Comparison of ENCODE assay signal across 15 cellular contexts in genomic region chr14:94126419-94126677, GRCh38. TPM values are rescaled to one million over a fixed set of nuclear protein-coding genes. Genes with fewer than 3 reads are reported as not detected.
DNase-seq lines count a peak whose midpoint lies in the region; ATAC-seq, FAIRE-seq and TF ChIP-seq lines count a peak whose summit lies in the region.
"Had no signal": no experiment of that assay in that cellular context is flagged by ENCODE, and none has a peak within 500 bp of the region (broad histone marks: within the 10 kb centered on the region; RNA-seq: fewer than 3 reads in every experiment).

No MANE protein-coding gene starts in this region.

- intact Hi-C loops in cardiac septum (cut with DNase I) (loop anchor here (5.0 kb wide), 1 partner anchor 44 kb away; the partner anchor contains the start of genes DDX24 and IFI27L1), left ventricle myocardium superior (cut with micrococcal nuclease) (no loop called here), posterior vena cava (cut with DNase I) (no loop called here)

- H3K79me1 ChIP-seq in H1 (ENCODE audit: low read depth, low read length), result no peaks in the 10 kb centered on the region

- no peak overlapping the region for H2BK120ac ChIP-seq in H1 (replicated peaks; ENCODE audit: low read depth, low read length)

- H3K4me2 ChIP-seq in H1 (ENCODE audit: insufficient read depth in 1 of 2, low read depth in 2 of 2, low read length in 2 of 2), result no peak overlapping the region
- H3K4me2 ChIP-seq: BLaER1 treated with 17β-estradiol and CSF1 and Interleukin-3, amounts not matched to agents 10 nM and 100 nM had no signal

- H3K23ac ChIP-seq in H1 (ENCODE audit: insufficient read length), result no peak overlapping the region

- peaks cover 9% of the 10 kb centered on the region; the same call in 1 of the 2 replicates for H3K23me2 ChIP-seq in H1 (ENCODE audit: low read depth, low read length)

- no peak overlapping the region for H4K91ac ChIP-seq in H1 (replicated peaks; ENCODE audit: insufficient read length, low read length)

- no peak overlapping the region for H3K9ac ChIP-seq in H1 (replicated peaks in 1 of 4; ENCODE audit: extremely low read depth in 1 of 4, low read depth in 3 of 4, low read length in 3 of 4)
- H3K9ac ChIP-seq: BLaER1 treated with 17β-estradiol and CSF1 and Interleukin-3, amounts not matched to agents 10 nM and 100 nM had no signal

- H3K14ac ChIP-seq in H1 (ENCODE audit: insufficient read length), result no peak overlapping the region

- POLR2A ChIA-PET in H1 (lab: Charles Lee; ENCODE audit: partially characterized antibody), result no interaction called here

- TF ChIP-seq RAD21 in H1 (IDR thresholded peaks at IDR 0.05 in 1 of 2, conservative IDR thresholded peaks at IDR 0.05 in 1 of 2; ENCODE audit: low read depth in 2 of 2, low read length in 2 of 2), result no peak

- no peak for TF ChIP-seq EP300 in H1 (IDR thresholded peaks at IDR 0.05; ENCODE audit: borderline replicate concordance in 1 of 2, low read depth in 2 of 2, low read length in 2 of 2)

- H2AFZ ChIP-seq in H1 (ENCODE audit: low read length), result no peak overlapping the region

- H3K56ac ChIP-seq in H1 (replicated peaks; ENCODE audit: insufficient read length, low read depth, low read length), result no peak overlapping the region

- no peak overlapping the region for H3K18ac ChIP-seq in H1 (ENCODE audit: extremely low read depth, low read length)

- no peaks in the 10 kb centered on the region for H3K9me3 ChIP-seq in H1 (ENCODE audit: insufficient read depth in 2 of 2, low read depth in 1 of 2, low read length in 1 of 2)

- no peak overlapping the region for H3K27ac ChIP-seq in H1 (ENCODE audit: low read depth, low read length)
- H3K27ac ChIP-seq: BLaER1 treated with 17β-estradiol and CSF1 and Interleukin-3, amounts not matched to agents 10 nM and 100 nM had no signal

- no peak for TF ChIP-seq POLR2A in H1 (IDR thresholded peaks at IDR 0.05; ENCODE audit: control extremely low read depth in 1 of 2, low read depth in 2 of 2, low read length in 2 of 2)

- no peak for TF ChIP-seq CTCF in H1 (IDR thresholded peaks at IDR 0.05; ENCODE audit: control extremely low read depth in 1 of 3, insufficient read depth in 1 of 3, low read depth in 1 of 3, low read length in 3 of 3)

- no peak for FAIRE-seq in H1 (lab: Jason Lieb, UNC)
- FAIRE-seq: H54 had no signal

- no peak overlapping the region for H3K4ac ChIP-seq in H1 (replicated peaks; ENCODE audit: insufficient read length, low read depth, low read length)

- H2BK15ac ChIP-seq in H1 (ENCODE audit: low read length), result no peak overlapping the region

- H4K5ac ChIP-seq in H1 (ENCODE audit: insufficient read length, low read depth, low read length), result no peak overlapping the region

- no peaks in the 10 kb centered on the region for H3K36me3 ChIP-seq in H1 (ENCODE audit: control insufficient read depth in 2 of 4, insufficient read depth in 4 of 4, low read length in 3 of 4)

- H3K79me2 ChIP-seq in H1 (ENCODE audit: control insufficient read depth in 1 of 2, insufficient read depth in 2 of 2, low read length in 2 of 2), result no peaks in the 10 kb centered on the region

- no peak overlapping the region for H2AK5ac ChIP-seq in H1 (ENCODE audit: low read depth, low read length)

- H2BK20ac ChIP-seq in H1 (ENCODE audit: low read length), result no peak overlapping the region

- no peak overlapping the region for H3K4me3 ChIP-seq in H1 (ENCODE audit: extremely low read depth in 1 of 4, insufficient read depth in 2 of 4, low read depth in 3 of 4, low read length in 4 of 4)
- H3K4me3 ChIP-seq: BLaER1 treated with 17β-estradiol and CSF1 and Interleukin-3, amounts not matched to agents 10 nM and 100 nM had no signal

- H4K8ac ChIP-seq in H1 (ENCODE audit: extremely low read depth, insufficient read depth, low read length), result no peak overlapping the region

- no peak for ATAC-seq in left ventricle myocardium superior

- peaks cover 0 to 4% (median 2%) of the 10 kb centered on the region in 4 experiments; a peak in 3 of 7 replicates for H3K4me1 ChIP-seq in H1 (replicated peaks in 1 of 4; ENCODE audit: control insufficient read depth in 3 of 4, insufficient read depth in 4 of 4, low read length in 3 of 4)

- DNase-seq in cardiac septum (ENCODE audit: low spot score) (peak; percentile 59), left ventricle myocardium superior (no peak), H1 (ENCODE audit: low read depth in 1 of 2, low spot score in 2 of 2) (peak in 1 of 2 experiments; percentile 31), posterior vena cava (ENCODE audit: low spot score) (peak; percentile 22), NCI-H1694 (lab: John Stamatoyannopoulos, UW) (no peak), NCI-H2227 treated with DMSO at 0.1 percent for 48 hours (lab: John Stamatoyannopoulos, UW) (no peak)
- no peak for DNase-seq in activated effector memory CD4-positive, alpha-beta T cell treated with anti-CD3 and anti-CD28 coated beads, Interleukin-2, amount 50 U/mL, for 16 hours
- DNase-seq: 8988T; ACHN; Calu3; CD4-positive, CD25-positive, alpha-beta regulatory T cell; DMS 273 treated with DMSO at 0.1 percent for 48 hours had no signal

- CTCF ChIA-PET in H1 (lab: Charles Lee; ENCODE audit: partially characterized antibody), result no interaction called here

- no peak overlapping the region for H2BK5ac ChIP-seq in H1 (ENCODE audit: low read depth, low read length)

- H3K27me3 ChIP-seq in H1 (replicated peaks in 1 of 4; ENCODE audit: control insufficient read depth in 3 of 4, extremely low read depth in 1 of 4, insufficient read depth in 3 of 4, low read length in 3 of 4), result peaks cover 0 to 2% (median 0%) of the 10 kb centered on the region in 4 experiments; a peak in 2 of 7 replicates
- H3K27me3 ChIP-seq: BLaER1 treated with 17β-estradiol and CSF1 and Interleukin-3, amounts not matched to agents 10 nM and 100 nM had no signal

- WGBS in H1 (ENCODE audit: extremely low coverage in 1 of 2, insufficient coverage in 1 of 2, insufficient read length in 1 of 2, insufficient replicate concordance in 2 of 2, low coverage in 1 of 2, low lambda C conversion rate in 2 of 2, missing lambda C conversion rate in 1 of 2), 2 experiments, result 74% methylated on average over 1 of the region's 1 CpG; no CpG with 5 or more reads in 1 of the 2 experiments

- H2BK12ac ChIP-seq in H1 (ENCODE audit: low read depth, low read length), result 0 out of 2 replicates have a peak overlapping the region, but pooled peaks have one; percentile 9

- no peaks in the 10 kb centered on the region for H4K20me1 ChIP-seq in H1 (replicated peaks in 1 of 2; ENCODE audit: control insufficient read depth in 1 of 2, insufficient read depth in 2 of 2, low read length in 2 of 2)
- H4K20me1 ChIP-seq: BLaER1 treated with 17β-estradiol and CSF1 and Interleukin-3, amounts not matched to agents 10 nM and 100 nM had no signal

RNA-seq across cellular contexts. Expression of gene IFI27L2, which starts 3.1 kb away (rescaled TPM):
- total RNA-seq in cardiac septum, result 93.0 TPM
- 41.1 TPM for total RNA-seq in left ventricle myocardium superior
- 14.0 and 19.8 TPM in 2 replicates for total RNA-seq in H1 (2021; fragmentation: NEBNext Ultra II Directional; extraction: Animal tissue kit (Norgen Biotek cat#: 25700))
- 69.6 and 74.7 TPM in 2 replicates for polyA plus RNA-seq in H1 (2011; rRNA removed)
- polyA plus RNA-seq in H1 (2011; cell fraction: cytosol; rRNA removed), result 53.9 TPM
- polyA plus RNA-seq in H1 (2011; cell fraction: nucleus; rRNA removed), result 35.6 TPM
- 21.2 to 43.8 TPM (median 34.3 TPM) in 4 replicates for polyA plus RNA-seq in H1 (2012, experiment 1 of 2)
- polyA plus RNA-seq in H1 (2012, experiment 2 of 2), result 101 TPM
- polyA plus RNA-seq in H1 (2013, experiment 1 of 2), result 14.7 TPM
- polyA plus RNA-seq in H1 (2013, experiment 2 of 2), result 17.6 TPM
- 3.6 and 10.3 TPM in 2 replicates for polyA minus RNA-seq in H1 (2011; rRNA and poly(A)+ RNA removed)
- 8.7 TPM for polyA minus RNA-seq in H1 (2011; cell fraction: cytosol; rRNA and poly(A)+ RNA removed)
- polyA minus RNA-seq in H1 (2011; cell fraction: nucleus; rRNA and poly(A)+ RNA removed), result 7.6 TPM
- 10 to 100 TPM; 39.7 to 43.1 TPM for total RNA-seq in posterior vena cava

RNA-seq across cellular contexts. Expression of gene IFI27, which starts 15.8 kb away (rescaled TPM):
- 147 TPM for total RNA-seq in cardiac septum
- 151 TPM for total RNA-seq in left ventricle myocardium superior
- total RNA-seq in H1 (2021; fragmentation: NEBNext Ultra II Directional; extraction: Animal tissue kit (Norgen Biotek cat#: 25700)), result 0.76 and 1.0 TPM in 2 replicates
- 1.9 and 2.2 TPM in 2 replicates for polyA plus RNA-seq in H1 (2011; rRNA removed)
- 2.5 TPM for polyA plus RNA-seq in H1 (2011; cell fraction: cytosol; rRNA removed)
- 8.4 TPM for polyA plus RNA-seq in H1 (2011; cell fraction: nucleus; rRNA removed)
- polyA plus RNA-seq in H1 (2012, experiment 1 of 2), result 1.6 to 2.5 TPM (median 1.9 TPM) in 4 replicates
- 3.8 TPM for polyA plus RNA-seq in H1 (2012, experiment 2 of 2)
- polyA plus RNA-seq in H1 (2013, experiment 1 of 2), result 1.6 TPM
- 1.4 TPM for polyA plus RNA-seq in H1 (2013, experiment 2 of 2)
- polyA minus RNA-seq in H1 (2011; rRNA and poly(A)+ RNA removed), result 0.57 and 0.68 TPM in 2 replicates
- polyA minus RNA-seq in H1 (2011; cell fraction: cytosol; rRNA and poly(A)+ RNA removed), result 1.4 TPM
- polyA minus RNA-seq in H1 (2011; cell fraction: nucleus; rRNA and poly(A)+ RNA removed), result 1.7 TPM
- total RNA-seq in posterior vena cava, result 100 to 1,000 TPM; 122 to 282 TPM
- polyA plus RNA-seq: IgD-negative memory B cell had no signal

RNA-seq across cellular contexts. Expression of gene IFI27L1, which starts 45.2 kb away (rescaled TPM):
- 9.3 TPM for total RNA-seq in cardiac septum
- total RNA-seq in left ventricle myocardium superior, result 9.7 TPM
- total RNA-seq in H1 (2021; fragmentation: NEBNext Ultra II Directional; extraction: Animal tissue kit (Norgen Biotek cat#: 25700)), result 19.9 and 21.2 TPM in 2 replicates
- polyA plus RNA-seq in H1 (2011; rRNA removed), result 30.5 and 36.8 TPM in 2 replicates
- polyA plus RNA-seq in H1 (2011; cell fraction: cytosol; rRNA removed), result 33.8 TPM
- polyA plus RNA-seq in H1 (2011; cell fraction: nucleus; rRNA removed), result 22.6 TPM
- 20.5 to 28.6 TPM (median 24.5 TPM) in 4 replicates for polyA plus RNA-seq in H1 (2012, experiment 1 of 2)
- polyA plus RNA-seq in H1 (2012, experiment 2 of 2), result 30.3 TPM
- polyA plus RNA-seq in H1 (2013, experiment 1 of 2), result 23.2 TPM
- polyA plus RNA-seq in H1 (2013, experiment 2 of 2), result 26.4 TPM
- polyA minus RNA-seq in H1 (2011; rRNA and poly(A)+ RNA removed), result 5.0 and 5.4 TPM in 2 replicates
- 4.8 TPM for polyA minus RNA-seq in H1 (2011; cell fraction: cytosol; rRNA and poly(A)+ RNA removed)
- polyA minus RNA-seq in H1 (2011; cell fraction: nucleus; rRNA and poly(A)+ RNA removed), result 12.0 TPM
- total RNA-seq in posterior vena cava, result 10 to 100 TPM; 11.2 to 21.7 TPM

RNA-seq across cellular contexts. Expression of gene DDX24, which starts 45.3 kb away (rescaled TPM):
- total RNA-seq in cardiac septum (245 TPM), left ventricle myocardium superior (198 TPM), posterior vena cava (100 to 1,000 TPM; 166 to 175 TPM)
- 186 and 201 TPM in 2 replicates for total RNA-seq in H1 (2021; fragmentation: NEBNext Ultra II Directional; extraction: Animal tissue kit (Norgen Biotek cat#: 25700))
- 73.8 and 89.0 TPM in 2 replicates for polyA plus RNA-seq in H1 (2011; rRNA removed)
- 112 TPM for polyA plus RNA-seq in H1 (2011; cell fraction: cytosol; rRNA removed)
- polyA plus RNA-seq in H1 (2011; cell fraction: nucleus; rRNA removed), result 96.5 TPM
- polyA plus RNA-seq in H1 (2012, experiment 1 of 2), result 129 to 189 TPM (median 137 TPM) in 4 replicates
- 68.9 TPM for polyA plus RNA-seq in H1 (2012, experiment 2 of 2)
- polyA plus RNA-seq in H1 (2013, experiment 1 of 2), result 194 TPM
- 175 TPM for polyA plus RNA-seq in H1 (2013, experiment 2 of 2)
- 106 and 119 TPM in 2 replicates for polyA minus RNA-seq in H1 (2011; rRNA and poly(A)+ RNA removed)
- polyA minus RNA-seq in H1 (2011; cell fraction: cytosol; rRNA and poly(A)+ RNA removed), result 42.5 TPM
- 60.4 TPM for polyA minus RNA-seq in H1 (2011; cell fraction: nucleus; rRNA and poly(A)+ RNA removed)

RNA-seq across cellular contexts. Expression of gene PPP4R4, which starts 47.8 kb away (rescaled TPM):
- total RNA-seq in cardiac septum (0.30 TPM), left ventricle myocardium superior (0.30 TPM), posterior vena cava (under 1 TPM; 0.32 to 0.38 TPM)
- 9.4 and 9.6 TPM in 2 replicates for total RNA-seq in H1 (2021; fragmentation: NEBNext Ultra II Directional; extraction: Animal tissue kit (Norgen Biotek cat#: 25700))
- 2.5 and 3.3 TPM in 2 replicates for polyA plus RNA-seq in H1 (2011; rRNA removed)
- polyA plus RNA-seq in H1 (2011; cell fraction: cytosol; rRNA removed), result 4.9 TPM
- polyA plus RNA-seq in H1 (2011; cell fraction: nucleus; rRNA removed), result 7.5 TPM
- polyA plus RNA-seq in H1 (2012, experiment 1 of 2), result 5.3 to 6.9 TPM (median 6.0 TPM) in 4 replicates
- polyA plus RNA-seq in H1 (2012, experiment 2 of 2), result 1.4 TPM
- polyA plus RNA-seq in H1 (2013, experiment 1 of 2), result 3.8 TPM
- 4.1 TPM for polyA plus RNA-seq in H1 (2013, experiment 2 of 2)
- polyA minus RNA-seq in H1 (2011; rRNA and poly(A)+ RNA removed), result 17.7 and 32.5 TPM in 2 replicates
- polyA minus RNA-seq in H1 (2011; cell fraction: cytosol; rRNA and poly(A)+ RNA removed), result 8.6 TPM
- polyA minus RNA-seq in H1 (2011; cell fraction: nucleus; rRNA and poly(A)+ RNA removed), result 28.2 TPM

Comparison
In these comparisons a context has a peak if more than half of its experiments do, and no peak if none do; other contexts are left out.
1. DNase-seq: peak in cardiac septum (single experiment) and posterior vena cava (single experiment); none in left ventricle myocardium superior (single experiment), activated effector memory CD4-positive, alpha-beta T cell treated with anti-CD3 and anti-CD28 coated beads, Interleukin-2, amount 50 U/mL, for 16 hours (single experiment), NCI-H1694 (single experiment) and NCI-H2227 treated with DMSO at 0.1 percent for 48 hours (single experiment).
2. RNA of gene IFI27, which starts 15.8 kb away (total RNA-seq): 122 to 282 TPM in posterior vena cava, 151 TPM in left ventricle myocardium superior (single experiment) and 147 TPM in cardiac septum (single experiment); 0.76 to 1.0 TPM in H1; every median in the first group is over 10 times any median in the second.